In genomic region chr16:74666425-74667214, GRCh38 we compare ENCODE assay signal across 1 cellular context.
TF ChIP-seq lines count a peak whose summit lies in the region.

Gene RFWD3 (minus strand): TSS chr16:74666877. CDS start chr16:74661449, 5,428 bp downstream.

TF ChIP-seq in K562, 482 proteins besides CTCF, POLR2A, EP300 and RAD21 (continued from another document and continues in another):
- TF ChIP-seq AFF1 (IDR thresholded peaks at IDR 0.05; ENCODE audit: low read depth in 1 of 2, partially characterized antibody in 2 of 2) (no peak), KLF13 (tag; IDR thresholded peaks at IDR 0.05; ENCODE audit: borderline replicate concordance, low read depth) (no peak), BRF1 (IDR thresholded peaks at IDR 0.05; ENCODE audit: borderline replicate concordance, extremely low read depth, insufficient read length) (no peak), MNT (conservative IDR thresholded peaks at IDR 0.05) (peak; percentile 60 to 79), KAT7 (CRISPR knock-in tag; IDR thresholded peaks at IDR 0.05; ENCODE audit: borderline replicate concordance) (peak; percentile 56; the same call in 1 of the 2 replicates), ZBTB9 (CRISPR knock-in tag; IDR thresholded peaks at IDR 0.05) (0 out of 2 replicates have a peak, but pooled peaks have one; percentile 43), TRIM28 (IDR thresholded peaks at IDR 0.05) (peak; percentile 23; the same call in 1 of the 2 replicates), SMAD4 (CRISPR knock-in tag; conservative IDR thresholded peaks at IDR 0.05) (no peak; the same call in 1 of the 2 replicates), CCNT2 (IDR thresholded peaks at IDR 0.05; ENCODE audit: borderline replicate concordance, extremely low read depth, insufficient read length, low read depth, low read length) (no peak), NR2C2 (CRISPR knock-in tag; IDR thresholded peaks at IDR 0.05) (no peak), NR2C2 (tag; IDR thresholded peaks at IDR 0.05) (peak; percentile 53; the same call in 1 of the 2 replicates), MAX (CRISPR knock-in tag; IDR thresholded peaks at IDR 0.05) (peak; percentile 65), SAFB2 (IDR thresholded peaks at IDR 0.05; ENCODE audit: borderline replicate concordance, low read depth, low read length, severe bottlenecking) (no peak), TRIM24 (IDR thresholded peaks at IDR 0.05) (peak; percentile 34 to 41; a peak in 2 of 4 replicates), MAFG (tag; conservative IDR thresholded peaks at IDR 0.05) (peak; percentile 55; the same call in 1 of the 2 replicates), FOXJ3 (CRISPR knock-in tag; IDR thresholded peaks at IDR 0.05) (no peak), C11orf30 (IDR thresholded peaks at IDR 0.05; ENCODE audit: low read depth) (peak; percentile 93), ZNF277 (CRISPR knock-in tag; IDR thresholded peaks at IDR 0.05; ENCODE audit: borderline replicate concordance) (no peak), BRCA1 (IDR thresholded peaks at IDR 0.05) (no peak), BRCA1 (CRISPR knock-in tag; IDR thresholded peaks at IDR 0.05) (no peak), ZNF253 (CRISPR knock-in tag; conservative IDR thresholded peaks at IDR 0.05) (no peak), ZNF354B (CRISPR knock-in tag; IDR thresholded peaks at IDR 0.05) (no peak), POU5F1 (IDR thresholded peaks at IDR 0.05; ENCODE audit: borderline replicate concordance, low read depth, low read length, partially characterized antibody) (no peak), ESRRA (IDR thresholded peaks at IDR 0.05; ENCODE audit: borderline replicate concordance, low read depth) (0 out of 2 replicates have a peak, but pooled peaks have one; percentile 24), ZNF609 (CRISPR knock-in tag; IDR thresholded peaks at IDR 0.05; ENCODE audit: borderline replicate concordance) (no peak), PHB2 (IDR thresholded peaks at IDR 0.05; ENCODE audit: low read depth) (no peak), IFI16 (CRISPR knock-in tag; IDR thresholded peaks at IDR 0.05) (no peak), JUND (IDR thresholded peaks at IDR 0.05; ENCODE audit: borderline replicate concordance, low read depth, low read length) (no peak), JUND (tag; IDR thresholded peaks at IDR 0.05; ENCODE audit: borderline replicate concordance, low read depth, low read length) (no peak; the same call in 2 of the 3 replicates), KLF16 (IDR thresholded peaks at IDR 0.05) (no peak), ZSCAN29 (IDR thresholded peaks at IDR 0.05) (peak; percentile 65; the same call in 1 of the 2 replicates), MTA3 (IDR thresholded peaks at IDR 0.05; ENCODE audit: borderline replicate concordance) (peak; percentile 83; the same call in 1 of the 2 replicates), HOMEZ (CRISPR knock-in tag; IDR thresholded peaks at IDR 0.05) (no peak), ZFP1 (CRISPR knock-in tag; IDR thresholded peaks at IDR 0.05) (no peak), ADNP (tag; IDR thresholded peaks at IDR 0.05) (no peak), GTF3C2 (IDR thresholded peaks at IDR 0.05; ENCODE audit: borderline replicate concordance, extremely low read depth, insufficient read length) (no peak), ZBTB11 (CRISPR knock-in tag; IDR thresholded peaks at IDR 0.05) (peak in 1 of 3 experiments; percentile 56; a peak in 2 of 6 replicates), ARID1B (IDR thresholded peaks at IDR 0.05) (no peak), TAF15 (IDR thresholded peaks at IDR 0.05; ENCODE audit: low read depth, low read length) (no peak)
